ENCODE assay signal across 23 cellular contexts in genomic region chr3:44289882-44290462, GRCh38. TPM values are rescaled to one million over a fixed set of nuclear protein-coding genes. Genes with fewer than 3 reads are reported as not detected.
"Had no signal": no experiment of that assay in that cellular context is flagged by ENCODE, and none has a peak within 500 bp of the region (broad histone marks: within the 10 kb centered on the region; RNA-seq: fewer than 3 reads in every experiment).

No MANE protein-coding gene starts in this region.

- H3K36me3 ChIP-seq: thoracic aorta, vagina had no signal

- H3K27ac ChIP-seq: coronary artery, thoracic aorta, vagina had no signal

- ATAC-seq: activated CD4-positive, alpha-beta T cell treated with anti-CD3 and anti-CD28 coated beads for 36 hours; activated T-cell treated with anti-CD3 and anti-CD28 coated beads, Interleukin-2, amount 50 U/mL, for 4 hours; left ventricle myocardium superior; natural killer cell treated with Interleukin-12 subunit alpha and Interleukin-12 subunit beta and Interleukin-15 and Interleukin-18, amount 100 ng/mL, for 72 hours had no signal

- H3K27me3 ChIP-seq: vagina had no signal

- FAIRE-seq: astrocyte had no signal

- H3K9me3 ChIP-seq: thoracic aorta, vagina had no signal

- H3K4me3 ChIP-seq: coronary artery, thoracic aorta, vagina had no signal

- DNase-seq: activated B cell treated with CpG ODN at 0.5 μM for 24 hours; activated CD4-positive, alpha-beta T cell treated with anti-CD3 and anti-CD28 coated beads for 36 hours; activated CD4-positive, alpha-beta T cell treated with anti-CD3 and anti-CD28 coated beads, Interleukin-2, amount 50 U/mL, for 4 hours; activated CD8-positive, alpha-beta memory T cell treated with anti-CD3 and anti-CD28 coated beads for 24 hours; activated CD8-positive, alpha-beta memory T cell treated with anti-CD3 and anti-CD28 coated beads, Interleukin-2, amount 50 U/mL, for 4 hours; activated naive CD4-positive, alpha-beta T cell treated with Interleukin-2 at 50 U/mL for 16 hours; activated naive CD8-positive, alpha-beta T cell treated with anti-CD3 and anti-CD28 coated beads for 36 hours; activated T-cell treated with anti-CD3 and anti-CD28 coated beads, Interleukin-2, amount 50 U/mL, for 4 hours; cerebellar nuclear complex; hippocampal formation; left ventricle myocardium superior; stimulated activated CD4-positive, alpha-beta T cell treated with anti-CD3 and anti-CD28 coated beads, Interleukin-4, amount 100 ng/mL, for 1 hour; stimulated activated naive CD4-positive, alpha-beta T cell treated with Interleukin-2 at 50 U/mL for 16 hours; T-helper 9 cell had no signal

- H3K4me1 ChIP-seq: vagina had no signal

RNA-seq across cellular contexts. Expression of gene TOPAZ1, which starts 48.3 kb away (rescaled TPM):
- total RNA-seq: activated B cell treated with CpG ODN at 0.5 μM for 24 hours; activated CD4-positive, alpha-beta T cell treated with anti-CD3 and anti-CD28 coated beads for 36 hours; activated naive CD8-positive, alpha-beta T cell treated with anti-CD3 and anti-CD28 coated beads for 36 hours; activated T-cell treated with anti-CD3 and anti-CD28 coated beads, Interleukin-2, amount 50 U/mL, for 4 hours; astrocyte; epithelial cell of proximal tubule; fibroblast of villous mesenchyme; left ventricle myocardium superior; natural killer cell treated with Interleukin-12 subunit alpha and Interleukin-12 subunit beta and Interleukin-15 and Interleukin-18, amount 100 ng/mL, for 72 hours; osteocyte; progenitor cell of endocrine pancreas; thoracic aorta; vagina had no signal
